ENCODE assay signal across 8 cellular contexts in the genomic region with DNA sequence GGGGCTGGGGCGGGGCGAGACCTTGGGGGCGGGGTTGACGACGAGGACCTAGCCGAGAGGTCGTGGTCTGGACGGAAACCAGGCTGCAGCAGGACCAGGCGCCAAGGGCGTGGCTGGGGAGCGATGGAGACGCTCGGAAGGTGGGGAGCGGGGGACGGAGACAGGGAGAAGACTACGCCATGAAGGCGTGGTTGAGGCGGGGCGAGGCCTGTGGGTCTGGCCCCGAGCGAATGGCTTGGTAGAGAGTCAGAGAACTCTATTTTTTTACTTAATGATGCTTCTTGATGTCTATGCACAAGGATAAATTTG. TPM values are rescaled to one million over a fixed set of nuclear protein-coding genes. Genes with fewer than 3 reads are reported as not detected.
DNase-seq lines count a peak whose midpoint lies in the region; ATAC-seq, FAIRE-seq and TF ChIP-seq lines count a peak whose summit lies in the region.

No MANE protein-coding gene starts in this region.

- DNase-seq in GM19240 (ENCODE audit: insufficient read length, low spot score), result peak; percentile 80
- DNase-seq in SJSA1 (ENCODE audit: low read depth in 1 of 2, low spot score in 2 of 2), result no peak
- no peak for DNase-seq in fibroblast of lung (ENCODE audit: low read depth in 2 of 2)
- no peak for DNase-seq in small intestine
- DNase-seq in NCI-H1048 (lab: John Stamatoyannopoulos, UW), result no peak
- DNase-seq in NCI-H1105 (lab: John Stamatoyannopoulos, UW), result no peak
- no peak for DNase-seq in stimulated activated naive CD4-positive, alpha-beta T cell treated with Interleukin-2 at 50 U/mL for 16 hours (lab: John Stamatoyannopoulos, UW)

- H3K9me3 ChIP-seq in SJSA1 (replicated peaks) (peaks cover 8% of the 10 kb centered on the region; the same call in 1 of the 2 replicates), fibroblast of lung (ENCODE audit: control insufficient read depth, insufficient read depth, low read depth, low read length) (no peaks in the 10 kb centered on the region), small intestine (ENCODE audit: control insufficient read depth, low read depth) (no peaks in the 10 kb centered on the region)

- H2AFZ ChIP-seq in fibroblast of lung (ENCODE audit: low read length), result peak overlapping the region; percentile 52

- H3K27me3 ChIP-seq in SJSA1 (replicated peaks) (no peaks in the 10 kb centered on the region), fibroblast of lung (ENCODE audit: control insufficient read depth, insufficient read depth, low read length) (no peaks in the 10 kb centered on the region), small intestine (ENCODE audit: control insufficient read depth in 2 of 2, insufficient read depth in 2 of 2, low read length in 2 of 2) (no peaks in the 10 kb centered on the region)

- peaks cover 14% of the 10 kb centered on the region for H3K4me1 ChIP-seq in SJSA1 (replicated peaks)
- H3K4me1 ChIP-seq in fibroblast of lung (ENCODE audit: control insufficient read depth, extremely low read depth, insufficient read depth, low read length), result no peaks in the 10 kb centered on the region
- H3K4me1 ChIP-seq in small intestine (ENCODE audit: control insufficient read depth in 2 of 2, insufficient read depth in 1 of 2, low read depth in 1 of 2, low read length in 1 of 2), result no peaks in the 10 kb centered on the region

- no peak overlapping the region for H3K9ac ChIP-seq in fibroblast of lung (ENCODE audit: insufficient read depth, low read length)

- FAIRE-seq in small intestine (lab: Jason Lieb, UNC), result no peak

- H3K27ac ChIP-seq in SJSA1, result peak overlapping the region; percentile 39; the same call in 1 of the 2 replicates
- peak overlapping the region; percentile 47 for H3K27ac ChIP-seq in fibroblast of lung (ENCODE audit: insufficient read depth, low read length)
- H3K27ac ChIP-seq in small intestine (ENCODE audit: low read depth in 1 of 2, low read length in 1 of 2), result peak overlapping the region; percentile 75 to 99

- peak overlapping the region; percentile 23 for H3K4me3 ChIP-seq in SJSA1
- H3K4me3 ChIP-seq in fibroblast of lung (replicated peaks in 1 of 4; ENCODE audit: control extremely low read depth in 1 of 4, insufficient read depth in 1 of 4, low read depth in 3 of 4, low read length in 4 of 4), result peak overlapping the region in 2 of 4 experiments; percentile 36 to 38
- H3K4me3 ChIP-seq in small intestine (ENCODE audit: low read depth in 1 of 2, low read length in 2 of 2), result no peak overlapping the region

- H3K79me2 ChIP-seq in fibroblast of lung (ENCODE audit: control insufficient read depth, insufficient read depth, low read length), result peaks cover 29% of the 10 kb centered on the region

- H3K36me3 ChIP-seq in SJSA1, result peaks cover 38% of the 10 kb centered on the region
- H3K36me3 ChIP-seq in fibroblast of lung (ENCODE audit: control insufficient read depth, insufficient read depth, low read length), result no peaks in the 10 kb centered on the region
- H3K36me3 ChIP-seq in small intestine (ENCODE audit: control insufficient read depth in 2 of 2, insufficient read depth in 2 of 2, low read length in 2 of 2), result no peaks in the 10 kb centered on the region

- TF ChIP-seq CTCF in fibroblast of lung (conservative IDR thresholded peaks at IDR 0.05 in 1 of 2, IDR thresholded peaks at IDR 0.05 in 1 of 2; ENCODE audit: low read depth in 1 of 2, low read length in 2 of 2), result no peak

- H3K4me2 ChIP-seq in fibroblast of lung (ENCODE audit: extremely low read depth, insufficient read depth, low read length), result peak overlapping the region; percentile 48

- no peaks in the 10 kb centered on the region for H4K20me1 ChIP-seq in fibroblast of lung (ENCODE audit: control insufficient read depth, extremely low read depth, insufficient read depth, low read length)

- no peak for ATAC-seq in HG03280 (IDR thresholded peaks at IDR 0.05; ENCODE audit: unreplicated experiment)

- 0 to 1% (median 1%) methylated on average over 18 to 21 of the region's 21 CpGs for WGBS in small intestine, 3 donors

RNA-seq across cellular contexts. Expression of a gene that starts 0.7 kb away (rescaled TPM):
- 16.9 and 34.1 TPM in 2 replicates for total RNA-seq in SJSA1 (2014; rRNA removed; shearing (Covaris generic))
- 13.9 and 23.1 TPM in 2 replicates for total RNA-seq in fibroblast of lung
- polyA plus RNA-seq in fibroblast of lung (20.3 and 20.7 TPM in 2 replicates), small intestine (10 to 100 TPM; 17.1 to 36.5 (median 27.0) TPM)
- polyA plus RNA-seq in fibroblast of lung (2012), result 22.1 and 23.2 TPM in 2 replicates
- 16.3 and 17.5 TPM in 2 replicates for polyA minus RNA-seq in fibroblast of lung (ENCODE audit: low replicate concordance)

RNA-seq across cellular contexts. Expression of a gene that starts 8.2 kb away (rescaled TPM):
- total RNA-seq in SJSA1 (2014; rRNA removed; shearing (Covaris generic)), result 472 and 541 TPM in 2 replicates
- total RNA-seq in fibroblast of lung, result 151 and 154 TPM in 2 replicates
- polyA plus RNA-seq in fibroblast of lung, result 1,038 and 1,336 TPM in 2 replicates
- polyA plus RNA-seq in fibroblast of lung (2012), result 594 and 704 TPM in 2 replicates
- polyA minus RNA-seq in fibroblast of lung (ENCODE audit: low replicate concordance), result 55.7 and 76.6 TPM in 2 replicates
- polyA plus RNA-seq in small intestine, result 1,000 to 10,000 TPM in 1 of 3 donors, 100 to 1,000 TPM in 2; 606 to 1,357 (median 909) TPM

RNA-seq across cellular contexts. Expression of a gene that starts 15.6 kb away (rescaled TPM):
- 171 and 230 TPM in 2 replicates for total RNA-seq in SJSA1 (2014; rRNA removed; shearing (Covaris generic))
- total RNA-seq in fibroblast of lung, result 76.8 and 98.8 TPM in 2 replicates
- polyA plus RNA-seq in fibroblast of lung (33.4 and 54.1 TPM in 2 replicates), small intestine (100 to 1,000 TPM in 1 of 3 donors, 10 to 100 TPM in 2; 74.7 to 109 (median 90.2) TPM)
- polyA plus RNA-seq in fibroblast of lung (2012), result 72.9 and 116 TPM in 2 replicates
- polyA minus RNA-seq in fibroblast of lung (ENCODE audit: low replicate concordance), result 10.7 and 22.7 TPM in 2 replicates

RNA-seq across cellular contexts. Expression of a gene that starts 51.0 kb away (rescaled TPM):
- total RNA-seq in SJSA1 (2014; rRNA removed; shearing (Covaris generic)), result 3.5 and 6.3 TPM in 2 replicates
- total RNA-seq in fibroblast of lung, result 11.8 and 20.8 TPM in 2 replicates
- polyA plus RNA-seq in fibroblast of lung (6.2 and 7.4 TPM in 2 replicates), small intestine (1 to 10 TPM; 2.2 to 3.1 (median 2.5) TPM)
- polyA plus RNA-seq in fibroblast of lung (2012), result 4.8 and 5.6 TPM in 2 replicates
- 1.7 and 5.7 TPM in 2 replicates for polyA minus RNA-seq in fibroblast of lung (ENCODE audit: low replicate concordance)
